In genomic region chr2:57890993-57891688, GRCh38 we compare ENCODE assay signal across 12 cellular contexts.
"Had no signal": no experiment of that assay in that cellular context is flagged by ENCODE, and none has a peak within 500 bp of the region (broad histone marks: within the 10 kb centered on the region; RNA-seq: fewer than 3 reads in every experiment).

No MANE protein-coding gene starts in this region.

- H3K4me1 ChIP-seq: stomach, thyroid gland, vagina had no signal

- ATAC-seq: activated CD8-positive, alpha-beta T cell treated with anti-CD3 and anti-CD28 coated beads, Interleukin-2, amount 10 ng/mL, durations not matched to agents 7 days and 5 days had no signal

- DNase-seq: activated CD4-positive, alpha-beta T cell treated with anti-CD3 and anti-CD28 coated beads for 36 hours; activated CD8-positive, alpha-beta T cell treated with anti-CD3 and anti-CD28 coated beads, Interleukin-2, amount 10 ng/mL, durations not matched to agents 7 days and 5 days; activated naive CD4-positive, alpha-beta T cell; central memory CD4-positive, alpha-beta T cell; effector memory CD4-positive, alpha-beta T cell; hippocampal formation; stimulated activated CD4-positive, alpha-beta T cell treated with anti-CD3 and anti-CD28 coated beads, Interleukin-4, amount 100 ng/mL, for 4 hours; stomach; thyroid gland had no signal

- H3K4me3 Mint-ChIP-seq: activated CD4-positive, alpha-beta T cell treated with anti-CD3 and anti-CD28 coated beads for 36 hours; activated CD8-positive, alpha-beta T cell treated with anti-CD3 and anti-CD28 coated beads, Interleukin-2, amount 10 ng/mL, durations not matched to agents 7 days and 5 days; activated T-helper 1 cell treated with anti-CD3 and anti-CD28 coated beads, Interleukin-12 subunit alpha, Interleukin-12 subunit beta, Interleukin-2, Interleukin-4 antibody, amounts not matched to agents 30 ng/mL and 10 ng/mL and 1 ng/mL, durations not matched to agents 14 hours and 24 hours and 36 hours had no signal

- H3K27ac Mint-ChIP-seq: activated CD4-positive, alpha-beta T cell treated with anti-CD3 and anti-CD28 coated beads for 36 hours; activated CD8-positive, alpha-beta T cell treated with anti-CD3 and anti-CD28 coated beads, Interleukin-2, amount 10 ng/mL, durations not matched to agents 7 days and 5 days; activated T-helper 1 cell treated with anti-CD3 and anti-CD28 coated beads, Interleukin-12 subunit alpha, Interleukin-12 subunit beta, Interleukin-2, Interleukin-4 antibody, amounts not matched to agents 30 ng/mL and 10 ng/mL and 1 ng/mL, durations not matched to agents 14 hours and 24 hours and 36 hours had no signal

- H3K9me3 ChIP-seq: stomach, thyroid gland, vagina had no signal

- H3K9me3 Mint-ChIP-seq: activated T-helper 1 cell treated with anti-CD3 and anti-CD28 coated beads, Interleukin-12 subunit alpha, Interleukin-12 subunit beta, Interleukin-2, Interleukin-4 antibody, amounts not matched to agents 30 ng/mL and 10 ng/mL and 1 ng/mL, durations not matched to agents 14 hours and 24 hours and 36 hours had no signal

- H3K4me3 ChIP-seq: stomach, thyroid gland, vagina had no signal

- H3K27me3 ChIP-seq: stomach, thyroid gland, vagina had no signal

- H3K36me3 ChIP-seq: stomach, thyroid gland, vagina had no signal

- H3K27ac ChIP-seq: stomach, thyroid gland, vagina, VCaP had no signal
